Comparison of ENCODE assay signal across 8 cellular contexts in the genomic region with DNA sequence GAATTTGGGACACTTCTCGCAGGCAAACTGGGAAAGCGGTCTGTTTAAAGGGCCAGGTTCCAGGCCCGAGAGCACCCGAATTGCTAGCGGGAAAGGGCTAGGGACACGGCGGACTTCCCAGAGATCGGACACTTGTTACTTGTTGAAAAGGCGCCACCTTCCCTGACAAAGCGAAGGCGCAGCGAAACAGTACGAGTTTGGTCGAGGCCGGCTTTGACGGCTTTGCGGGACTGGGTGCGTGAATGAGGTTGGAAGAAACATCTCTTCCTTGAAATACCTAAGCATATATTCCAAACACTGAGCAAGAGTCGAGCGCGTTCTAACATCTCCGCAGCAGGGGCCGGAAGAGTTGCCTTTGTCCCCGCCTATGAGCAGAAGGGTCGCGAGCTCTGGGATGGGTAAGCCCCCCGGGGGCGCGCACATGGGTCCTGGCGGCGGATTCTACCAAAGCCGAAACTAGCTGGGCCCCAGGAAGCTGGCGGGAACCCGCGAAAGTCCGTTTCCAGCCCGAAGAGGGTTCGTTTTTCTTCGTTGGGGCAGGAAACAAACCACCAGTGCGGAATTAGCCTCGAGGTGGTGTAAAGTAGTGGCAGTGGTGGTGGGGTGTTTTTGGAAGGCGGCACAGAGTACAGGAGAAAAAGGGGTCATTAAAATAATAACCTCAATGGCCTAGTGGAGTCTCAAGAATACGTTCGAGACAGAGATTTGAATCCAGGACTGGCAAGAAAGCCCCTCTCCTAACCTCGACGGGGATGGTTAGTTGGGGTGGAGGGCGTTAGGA. TPM values are rescaled to one million over a fixed set of nuclear protein-coding genes. Genes with fewer than 3 reads are reported as not detected.
DNase-seq lines count a peak whose midpoint lies in the region; FAIRE-seq and TF ChIP-seq lines count a peak whose summit lies in the region.

No MANE protein-coding gene starts in this region.

- FAIRE-seq in keratinocyte (lab: Jason Lieb, UNC), result peak; percentile 64

- peaks cover 26% of the 10 kb centered on the region for H3K4me1 ChIP-seq in BLaER1
- H3K4me1 ChIP-seq in HEK293 (ENCODE audit: control insufficient read depth, insufficient read depth, low read length), result peaks cover 19% of the 10 kb centered on the region
- H3K4me1 ChIP-seq in keratinocyte (ENCODE audit: control insufficient read depth, extremely low read depth, insufficient read depth, low read length), result peaks cover 20% of the 10 kb centered on the region

- DNase-seq in astrocyte of the spinal cord (ENCODE audit: low read depth, low spot score) (peak; percentile 40), keratinocyte (ENCODE audit: low read depth, low spot score) (no peak), superior temporal gyrus (ENCODE audit: extremely low spot score) (peak; percentile 60), NCI-H128 (lab: John Stamatoyannopoulos, UW; ENCODE audit: unreplicated experiment) (no peak), NOMO-1 treated with DMSO at 0.1 percent for 48 hours (lab: John Stamatoyannopoulos, UW; ENCODE audit: unreplicated experiment) (no peak), NCI-H1694 (lab: John Stamatoyannopoulos, UW) (no peak)

- POLR2A ChIA-PET in HEK293 (lab: Yijun Ruan, JAX), result interaction anchor here (0.7 kb wide), 1 partner anchor 468 kb away, joined by 3 read pairs; the partner anchor contains the start of gene NUP155

- TF ChIP-seq CTCF in HEK293 (tag by site-specific recombination; IDR thresholded peaks at IDR 0.05) (no peak), astrocyte of the spinal cord (IDR thresholded peaks at IDR 0.05; ENCODE audit: low read depth, low read length) (no peak), keratinocyte (optimal IDR thresholded peaks at IDR 0.05 in 1 of 3, IDR thresholded peaks at IDR 0.05 in 1 of 3, conservative IDR thresholded peaks at IDR 0.05 in 1 of 3; ENCODE audit: extremely low read depth in 1 of 3, insufficient read depth in 2 of 3, low read length in 3 of 3) (peak in 1 of 3 experiments; percentile 15)

- H3K79me2 ChIP-seq in keratinocyte (ENCODE audit: control insufficient read depth, insufficient read depth, low read length), result peaks cover 57% of the 10 kb centered on the region

- H2AFZ ChIP-seq in keratinocyte (ENCODE audit: control insufficient read depth, low read length), result peak overlapping the region; percentile 80

- H3K27ac ChIP-seq in BLaER1 (no peak overlapping the region), HEK293 (ENCODE audit: extremely low read depth, low read depth, low read length) (no peak overlapping the region), keratinocyte (ENCODE audit: control insufficient read depth, insufficient read depth, low read length) (peak overlapping the region; percentile 61)

- H3K9me3 ChIP-seq in BLaER1 (peaks cover 60% of the 10 kb centered on the region), HEK293 (ENCODE audit: control insufficient read depth, insufficient read depth, low read depth, low read length) (no peaks in the 10 kb centered on the region), keratinocyte (ENCODE audit: control insufficient read depth, low read depth, low read length) (no peaks in the 10 kb centered on the region)

- peak overlapping the region; percentile 61 for H3K4me3 ChIP-seq in BLaER1
- no peak overlapping the region for H3K4me3 ChIP-seq in HEK293 (ENCODE audit: low read depth, low read length)
- peak overlapping the region; percentile 58 for H3K4me3 ChIP-seq in astrocyte of the spinal cord (ENCODE audit: low read depth, low read length)
- H3K4me3 ChIP-seq in keratinocyte (ENCODE audit: control insufficient read depth in 2 of 3, extremely low read depth in 1 of 3, insufficient read depth in 2 of 3, low read depth in 1 of 3, low read length in 3 of 3), result peak overlapping the region; percentile 55 to 91 (median 76)

- H3K9ac ChIP-seq in BLaER1 (no peak overlapping the region), keratinocyte (ENCODE audit: control insufficient read depth, extremely low read depth, insufficient read depth, low read length) (peak overlapping the region; percentile 81)

- H4K20me1 ChIP-seq in BLaER1 (no peaks in the 10 kb centered on the region; the same call in 1 of the 2 replicates), keratinocyte (ENCODE audit: control insufficient read depth, extremely low read depth, insufficient read depth, low read length) (no peaks in the 10 kb centered on the region)

- no peaks in the 10 kb centered on the region for H3K9me1 ChIP-seq in keratinocyte (ENCODE audit: control insufficient read depth, extremely low read depth, insufficient read depth, low read length)

- CTCF ChIA-PET in HEK293 (lab: Yijun Ruan, JAX), result interaction anchor here (0.7 to 1.9 kb wide), 3 partner anchors 11 to 354 kb away, joined by 3 to 6 read pairs (median 6); no protein-coding TSS in a partner anchor

- in situ Hi-C loops in astrocyte of the spinal cord (cut with HindIII; ENCODE audit: low sequenced_read_pairs), result no loop called here

- H3K27me3 ChIP-seq in BLaER1, result peaks cover 93% of the 10 kb centered on the region
- no peaks in the 10 kb centered on the region for H3K27me3 ChIP-seq in keratinocyte (ENCODE audit: control insufficient read depth, extremely low read depth, insufficient read depth, low read length)

- H3K4me2 ChIP-seq in BLaER1 (peak overlapping the region; percentile 86), keratinocyte (ENCODE audit: control insufficient read depth, extremely low read depth, insufficient read depth, low read depth, low read length) (peak overlapping the region; percentile 96)

- H3K36me3 ChIP-seq in BLaER1 (no peaks in the 10 kb centered on the region), HEK293 (ENCODE audit: control insufficient read depth in 2 of 2, insufficient read depth in 1 of 2, low read length in 2 of 2) (peaks cover 0 to 4% of the 10 kb centered on the region in 2 experiments; a peak in 1 of 3 replicates), keratinocyte (ENCODE audit: control insufficient read depth in 2 of 2, extremely low read depth in 1 of 2, insufficient read depth in 2 of 2, low read length in 2 of 2) (no peaks in the 10 kb centered on the region)

- dilution Hi-C loops in keratinocyte (cut with MboI; ENCODE audit: extremely low pct_ligation_motif_present, low sequenced_read_pairs), result no loop called here

TF ChIP-seq in HEK293, 187 proteins besides CTCF, POLR2A, EP300 and RAD21:
- TF ChIP-seq SETDB1 (IDR thresholded peaks at IDR 0.05; ENCODE audit: insufficient read length, low read length) (no peak), ZNF202 (tag by site-specific recombination; IDR thresholded peaks at IDR 0.05; ENCODE audit: borderline replicate concordance) (0 out of 2 replicates have a peak, but pooled peaks have one; percentile 5), SCRT2 (tag by site-specific recombination; IDR thresholded peaks at IDR 0.05) (peak; percentile 26; the same call in 1 of the 2 replicates), ZNF157 (tag by site-specific recombination; IDR thresholded peaks at IDR 0.05) (no peak)

RNA-seq across cellular contexts. Expression of gene GDNF, which starts 1.5 kb away (rescaled TPM):
- polyA plus RNA-seq in keratinocyte, result 0.95 to 3.3 TPM (median 2.4 TPM) in 3 replicates
- polyA plus RNA-seq in keratinocyte (2011; ENCODE audit: low read depth), result 1.3 TPM
- 1.2 and 1.9 TPM in 2 replicates for polyA plus RNA-seq in keratinocyte (2011; cell fraction: cytosol; rRNA removed)
- polyA plus RNA-seq in keratinocyte (2011; cell fraction: nucleus; rRNA removed), result 4.5 and 5.0 TPM in 2 replicates
- 1.9 and 2.9 TPM in 2 replicates for polyA plus RNA-seq in keratinocyte (2012; ENCODE audit: low replicate concordance)
- polyA minus RNA-seq in keratinocyte, result 0.59 to 3.0 TPM (median 2.3 TPM) in 3 replicates
- 0.58 TPM for polyA minus RNA-seq in keratinocyte (2011; cell fraction: cytosol; rRNA and poly(A)+ RNA removed)
- polyA minus RNA-seq in keratinocyte (2011; cell fraction: nucleus; rRNA and poly(A)+ RNA removed), result 2.2 and 3.6 TPM in 2 replicates

Comparison
In these comparisons a context has a peak if more than half of its experiments do, and no peak if none do; other contexts are left out.
1. DNase-seq: peak in astrocyte of the spinal cord (single experiment) and superior temporal gyrus (single experiment); none in keratinocyte (single experiment), NCI-H128 (single experiment), NOMO-1 treated with DMSO at 0.1 percent for 48 hours (single experiment) and NCI-H1694 (single experiment).